In genomic region chr11:73579641-73580434, GRCh38 we compare ENCODE assay signal across 25 cellular contexts.
"Had no signal": no experiment of that assay in that cellular context is flagged by ENCODE, and none has a peak within 500 bp of the region (broad histone marks: within the 10 kb centered on the region; RNA-seq: fewer than 3 reads in every experiment).

No MANE protein-coding gene starts in this region.

- H3K27ac ChIP-seq: adrenal gland, colonic mucosa, dorsolateral prefrontal cortex, esophagus muscularis mucosa, neutrophil, ovary, prostate gland, spleen, stomach, transverse colon, uterus had no signal

- H3K27me3 Mint-ChIP-seq: activated CD4-positive, alpha-beta memory T cell treated with anti-CD3 and anti-CD28 coated beads, Interleukin-2, amount 10 ng/mL, durations not matched to agents 7 days and 5 days; activated CD4-positive, alpha-beta T cell treated with anti-CD3 and anti-CD28 coated beads, Interleukin-2, amount 10 ng/mL, durations not matched to agents 24 days and 14 days; effector memory CD8-positive, alpha-beta T cell; natural killer cell treated with Interleukin-12 subunit alpha and Interleukin-12 subunit beta and Interleukin-15 and Interleukin-18, amount 100 ng/mL, for 72 hours had no signal

- H3K36me3 ChIP-seq: adrenal gland, colonic mucosa, ovary, prostate gland, stomach, transverse colon, uterus had no signal

- ATAC-seq: activated CD4-positive, CD25-positive, alpha-beta regulatory T cell treated with anti-CD3 and anti-CD28 coated beads, Interleukin-2, amount 50 U/mL, for 24 hours; effector memory CD8-positive, alpha-beta T cell; gastroesophageal sphincter; left cardiac atrium had no signal

- H3K27ac Mint-ChIP-seq: activated CD4-positive, alpha-beta memory T cell treated with anti-CD3 and anti-CD28 coated beads, Interleukin-2, amount 10 ng/mL, durations not matched to agents 7 days and 5 days; activated naive CD4-positive, alpha-beta T cell treated with anti-CD3 and anti-CD28 coated beads, Interleukin-2, amount 50 U/mL, for 72 hours had no signal

- H3K9me3 ChIP-seq: adrenal gland, colonic mucosa, esophagus muscularis mucosa, gastroesophageal sphincter, neutrophil, ovary, prostate gland, spleen, stomach, transverse colon, uterus had no signal

- H3K4me1 ChIP-seq: adrenal gland, colonic mucosa, prostate gland, uterus had no signal

- H3K27me3 ChIP-seq: adrenal gland, colonic mucosa, dorsolateral prefrontal cortex, esophagus muscularis mucosa, gastroesophageal sphincter, neutrophil, ovary, spleen, stomach, transverse colon, uterus had no signal

- DNase-seq: activated CD4-positive, alpha-beta memory T cell treated with anti-CD3 and anti-CD28 coated beads, Interleukin-2, amount 10 ng/mL, durations not matched to agents 7 days and 5 days; activated gamma-delta T cell; adrenal gland; central memory CD4-positive, alpha-beta T cell; colonic mucosa; dorsolateral prefrontal cortex; effector memory CD8-positive, alpha-beta T cell; head of caudate nucleus; hypothalamus; left cardiac atrium; ovary; spleen; stimulated activated CD4-positive, alpha-beta T cell treated with anti-CD3 and anti-CD28 coated beads, Interleukin-4, amount 100 ng/mL, for 1 hour; stomach; transverse colon; uterus had no signal

- H3K4me3 Mint-ChIP-seq: activated CD4-positive, alpha-beta memory T cell treated with anti-CD3 and anti-CD28 coated beads, Interleukin-2, amount 10 ng/mL, durations not matched to agents 7 days and 5 days; activated CD4-positive, alpha-beta T cell treated with anti-CD3 and anti-CD28 coated beads, Interleukin-2, amount 10 ng/mL, durations not matched to agents 24 days and 14 days; activated T-helper 1 cell treated with anti-CD3 and anti-CD28 coated beads, Interleukin-12 subunit alpha, Interleukin-12 subunit beta, Interleukin-2, Interleukin-4 antibody, amounts not matched to agents 30 ng/mL and 10 ng/mL and 1 ng/mL, durations not matched to agents 14 hours and 24 hours and 36 hours; effector memory CD8-positive, alpha-beta T cell; natural killer cell treated with Interleukin-12 subunit alpha and Interleukin-12 subunit beta and Interleukin-15 and Interleukin-18, amount 100 ng/mL, for 72 hours had no signal

- H3K4me3 ChIP-seq: adrenal gland, colonic mucosa, dorsolateral prefrontal cortex, esophagus muscularis mucosa, gastroesophageal sphincter, ovary, prostate gland, spleen, stomach, transverse colon, uterus had no signal

- H3K9me3 Mint-ChIP-seq: activated CD4-positive, alpha-beta memory T cell treated with anti-CD3 and anti-CD28 coated beads, Interleukin-2, amount 10 ng/mL, durations not matched to agents 7 days and 5 days; activated CD4-positive, alpha-beta T cell treated with anti-CD3 and anti-CD28 coated beads, Interleukin-2, amount 10 ng/mL, durations not matched to agents 24 days and 14 days; activated naive CD4-positive, alpha-beta T cell treated with anti-CD3 and anti-CD28 coated beads, Interleukin-2, amount 50 U/mL, for 72 hours; activated T-helper 1 cell treated with anti-CD3 and anti-CD28 coated beads, Interleukin-12 subunit alpha, Interleukin-12 subunit beta, Interleukin-2, Interleukin-4 antibody, amounts not matched to agents 30 ng/mL and 10 ng/mL and 1 ng/mL, durations not matched to agents 14 hours and 24 hours and 36 hours; effector memory CD8-positive, alpha-beta T cell; natural killer cell treated with Interleukin-12 subunit alpha and Interleukin-12 subunit beta and Interleukin-15 and Interleukin-18, amount 100 ng/mL, for 72 hours had no signal

- H3K36me3 Mint-ChIP-seq: natural killer cell treated with Interleukin-12 subunit alpha and Interleukin-12 subunit beta and Interleukin-15 and Interleukin-18, amount 100 ng/mL, for 72 hours had no signal
